ENCODE assay signal across 11 cellular contexts in the genomic region with DNA sequence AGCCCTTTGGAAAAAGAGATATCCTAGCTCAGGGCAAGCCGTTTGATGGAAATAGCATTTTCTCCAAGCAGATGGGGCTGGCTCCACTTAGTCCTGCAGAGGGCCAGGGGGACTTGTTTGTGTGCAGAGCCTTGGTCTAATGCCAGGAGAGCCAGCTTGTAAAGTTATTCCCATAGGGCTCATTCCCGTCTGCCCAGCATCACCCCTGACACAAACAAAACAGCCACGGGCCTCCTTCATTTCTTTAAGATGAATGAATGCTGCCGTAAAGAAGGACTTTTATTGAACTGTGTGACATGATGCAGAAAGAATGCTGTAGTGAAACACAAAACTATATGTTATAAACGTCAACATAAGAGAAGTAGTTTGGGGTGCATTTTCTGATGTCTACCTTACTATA. TPM values are rescaled to one million over a fixed set of nuclear protein-coding genes. Genes with fewer than 3 reads are reported as not detected.
DNase-seq lines count a peak whose midpoint lies in the region; ATAC-seq and TF ChIP-seq lines count a peak whose summit lies in the region.
"Had no signal": no experiment of that assay in that cellular context is flagged by ENCODE, and none has a peak within 500 bp of the region (broad histone marks: within the 10 kb centered on the region; RNA-seq: fewer than 3 reads in every experiment).

No MANE protein-coding gene starts in this region.

- peak overlapping the region in 3 of 4 donors; percentile 62 to 73 (median 69) for H3K27ac ChIP-seq in sigmoid colon
- no peak overlapping the region for H3K27ac ChIP-seq in tibial artery
- H3K27ac ChIP-seq: 22Rv1 had no signal

- peak overlapping the region in 1 of 7 donors; percentile 41 for H3K27ac Mint-ChIP-seq in CD14-positive monocyte

- H3K4me3 ChIP-seq in sigmoid colon: no peak overlapping the region
- no peak overlapping the region for H3K4me3 ChIP-seq in tibial artery

- H3K36me3 Mint-ChIP-seq in CD14-positive monocyte: no peaks in the 10 kb centered on the region

- peaks cover 13% of the 10 kb centered on the region for H3K4me1 Mint-ChIP-seq in CD14-positive monocyte

- intact Hi-C loops in sigmoid colon (cut with DNase I): loop anchor here (2.0 to 5.0 kb wide), 2 partner anchors 52 to 425 kb away; partner anchors contain the start of gene NCAM1
- intact Hi-C loops in tibial artery (cut with DNase I; ENCODE audit: low total_unique reads): no loop called here
- intact Hi-C loops in CD14-positive monocyte (cut with micrococcal nuclease): no loop called here

- TF ChIP-seq CTCF in sigmoid colon (IDR thresholded peaks at IDR 0.05) (no peak), tibial artery (IDR thresholded peaks at IDR 0.05) (no peak), CD14-positive monocyte (IDR thresholded peaks at IDR 0.05) (no peak)

- no peak overlapping the region for H3K4me3 Mint-ChIP-seq in CD14-positive monocyte

- H3K36me3 ChIP-seq in sigmoid colon (no peaks in the 10 kb centered on the region), tibial artery (no peaks in the 10 kb centered on the region)

- TF ChIP-seq POLR2A in sigmoid colon (IDR thresholded peaks at IDR 0.05): no peak

- DNase-seq in DMS53 (lab: John Stamatoyannopoulos, UW) (peak; percentile 40), DMS53 treated with DMSO at 0.1 percent for 48 hours (lab: John Stamatoyannopoulos, UW; ENCODE audit: unreplicated experiment) (no peak), NCI-H446 (lab: John Stamatoyannopoulos, UW) (peak; percentile 97 to 99), cerebellum (ENCODE audit: low spot score) (peak; percentile 35), sigmoid colon (peak; percentile 83), tibial artery (no peak), CD14-positive monocyte (ENCODE audit: low spot score) (no peak)

- WGBS in sigmoid colon, 2 donors: 21 to 47% methylated on average over 5 of the region's 5 CpGs

- ATAC-seq in GM18873 (IDR thresholded peaks at IDR 0.05; ENCODE audit: low FRiP score, unreplicated experiment): no peak
- ATAC-seq: HCT116 had no signal

- no peaks in the 10 kb centered on the region for H3K9me3 ChIP-seq in sigmoid colon
- no peaks in the 10 kb centered on the region for H3K9me3 ChIP-seq in tibial artery

- TF ChIP-seq EP300 in sigmoid colon (IDR thresholded peaks at IDR 0.05): no peak

- peaks cover 0 to 12% (median 4%) of the 10 kb centered on the region in 7 donors for H3K9me3 Mint-ChIP-seq in CD14-positive monocyte

- peaks cover 1 to 8% (median 2%) of the 10 kb centered on the region in 3 donors for H3K27me3 Mint-ChIP-seq in CD14-positive monocyte (ENCODE audit: low read depth in 3 of 3)

- H3K27me3 ChIP-seq in sigmoid colon: no peaks in the 10 kb centered on the region
- H3K27me3 ChIP-seq in tibial artery: no peaks in the 10 kb centered on the region

- H3K4me1 ChIP-seq in sigmoid colon (peaks cover 2 to 20% (median 18%) of the 10 kb centered on the region in 4 donors), tibial artery (peaks cover 0 to 4% (median 0%) of the 10 kb centered on the region in 4 donors)

RNA-seq across cellular contexts. Expression of gene NCAM1, which starts 53.0 kb away (rescaled TPM):
- total RNA-seq in cerebellum (421 TPM), sigmoid colon (100 to 1,000 TPM in 1 of 4 donors, 10 to 100 TPM in 3; 64.2 to 124 (median 90.4) TPM)
- polyA plus RNA-seq in sigmoid colon (1 to 10 TPM in 2 of 3 donors, under 1 TPM in 1; 0.46 to 9.7 (median 7.2) TPM), CD14-positive monocyte (under 1 TPM in 1 of 2 donors, not detected in 1; 0.65 TPM)
- total RNA-seq: M059J had no signal

Comparison
In these comparisons a context has a peak if more than half of its experiments do, and no peak if none do; other contexts are left out.
1. DNase-seq: peak in DMS53 (single experiment), NCI-H446 (2 of 2), cerebellum (single experiment) and sigmoid colon (single experiment); none in DMS53 treated with DMSO at 0.1 percent for 48 hours (single experiment), tibial artery (0 of 2) and CD14-positive monocyte (single experiment).
2. H3K27ac ChIP-seq: peak in sigmoid colon (3 of 4); none in tibial artery (0 of 2).